1 cellular context compared by ENCODE assay signal in the genomic region with DNA sequence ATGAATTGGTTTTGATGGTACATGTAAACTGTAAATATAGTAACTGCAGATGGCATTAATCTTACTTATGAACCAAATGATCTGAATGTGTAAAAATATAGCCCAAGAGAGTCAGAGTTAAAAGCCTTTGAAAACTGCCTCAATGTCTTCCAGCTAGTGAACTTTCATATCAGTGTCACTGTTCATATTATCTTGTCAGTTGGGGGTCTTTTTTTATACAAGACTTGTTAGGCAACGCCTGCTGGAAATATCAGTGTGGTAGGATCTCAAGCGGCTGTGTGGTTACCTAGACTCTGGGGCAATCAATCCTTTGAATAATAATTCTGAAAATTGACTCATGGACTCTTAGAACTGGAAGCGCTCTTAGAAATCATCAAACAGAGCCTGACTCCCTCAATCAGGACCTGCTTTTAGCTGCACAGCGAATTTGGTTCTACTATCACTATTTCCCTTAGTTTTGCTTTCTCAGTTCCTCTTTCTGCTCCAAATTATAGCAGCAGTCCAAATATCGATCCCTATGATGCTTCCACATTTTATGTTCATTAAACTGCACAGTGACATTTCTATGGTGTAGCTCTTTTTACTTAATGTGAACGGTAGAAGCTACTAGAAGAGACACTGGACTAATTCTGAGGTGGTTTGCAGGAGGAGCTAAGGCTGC.
TF ChIP-seq lines count a peak whose summit lies in the region.

No MANE protein-coding gene starts in this region.

TF ChIP-seq in neural cell, 6 proteins besides CTCF, POLR2A, EP300 and RAD21 (continued from another document):
- TF ChIP-seq, protein P1, sequence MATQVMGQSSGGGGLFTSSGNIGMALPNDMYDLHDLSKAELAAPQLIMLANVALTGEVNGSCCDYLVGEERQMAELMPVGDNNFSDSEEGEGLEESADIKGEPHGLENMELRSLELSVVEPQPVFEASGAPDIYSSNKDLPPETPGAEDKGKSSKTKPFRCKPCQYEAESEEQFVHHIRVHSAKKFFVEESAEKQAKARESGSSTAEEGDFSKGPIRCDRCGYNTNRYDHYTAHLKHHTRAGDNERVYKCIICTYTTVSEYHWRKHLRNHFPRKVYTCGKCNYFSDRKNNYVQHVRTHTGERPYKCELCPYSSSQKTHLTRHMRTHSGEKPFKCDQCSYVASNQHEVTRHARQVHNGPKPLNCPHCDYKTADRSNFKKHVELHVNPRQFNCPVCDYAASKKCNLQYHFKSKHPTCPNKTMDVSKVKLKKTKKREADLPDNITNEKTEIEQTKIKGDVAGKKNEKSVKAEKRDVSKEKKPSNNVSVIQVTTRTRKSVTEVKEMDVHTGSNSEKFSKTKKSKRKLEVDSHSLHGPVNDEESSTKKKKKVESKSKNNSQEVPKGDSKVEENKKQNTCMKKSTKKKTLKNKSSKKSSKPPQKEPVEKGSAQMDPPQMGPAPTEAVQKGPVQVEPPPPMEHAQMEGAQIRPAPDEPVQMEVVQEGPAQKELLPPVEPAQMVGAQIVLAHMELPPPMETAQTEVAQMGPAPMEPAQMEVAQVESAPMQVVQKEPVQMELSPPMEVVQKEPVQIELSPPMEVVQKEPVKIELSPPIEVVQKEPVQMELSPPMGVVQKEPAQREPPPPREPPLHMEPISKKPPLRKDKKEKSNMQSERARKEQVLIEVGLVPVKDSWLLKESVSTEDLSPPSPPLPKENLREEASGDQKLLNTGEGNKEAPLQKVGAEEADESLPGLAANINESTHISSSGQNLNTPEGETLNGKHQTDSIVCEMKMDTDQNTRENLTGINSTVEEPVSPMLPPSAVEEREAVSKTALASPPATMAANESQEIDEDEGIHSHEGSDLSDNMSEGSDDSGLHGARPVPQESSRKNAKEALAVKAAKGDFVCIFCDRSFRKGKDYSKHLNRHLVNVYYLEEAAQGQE (IDR thresholded peaks at IDR 0.05; ENCODE audit: borderline replicate concordance): no peak
- no peak for TF ChIP-seq TAF1 (IDR thresholded peaks at IDR 0.05; ENCODE audit: low read depth)
- TF ChIP-seq SMC3 (conservative IDR thresholded peaks at IDR 0.05; ENCODE audit: poor library complexity): peak; percentile 32
